In genomic region chr20:64108731-64109389, GRCh38 we compare ENCODE assay signal across 1 cellular context.
TF ChIP-seq lines count a peak whose summit lies in the region.

No MANE protein-coding gene starts in this region.

TF ChIP-seq in GM12878, 131 proteins besides CTCF, POLR2A, EP300 and RAD21:
- TF ChIP-seq NR2F1 (conservative IDR thresholded peaks at IDR 0.05) (peak; percentile 66; the same call in 1 of the 2 replicates), STAT1 (conservative IDR thresholded peaks at IDR 0.05) (no peak), MEF2B (IDR thresholded peaks at IDR 0.05; ENCODE audit: partially characterized antibody, poor library complexity, severe bottlenecking) (peak; percentile 46)
